Comparison of ENCODE assay signal across 18 cellular contexts in the genomic region with DNA sequence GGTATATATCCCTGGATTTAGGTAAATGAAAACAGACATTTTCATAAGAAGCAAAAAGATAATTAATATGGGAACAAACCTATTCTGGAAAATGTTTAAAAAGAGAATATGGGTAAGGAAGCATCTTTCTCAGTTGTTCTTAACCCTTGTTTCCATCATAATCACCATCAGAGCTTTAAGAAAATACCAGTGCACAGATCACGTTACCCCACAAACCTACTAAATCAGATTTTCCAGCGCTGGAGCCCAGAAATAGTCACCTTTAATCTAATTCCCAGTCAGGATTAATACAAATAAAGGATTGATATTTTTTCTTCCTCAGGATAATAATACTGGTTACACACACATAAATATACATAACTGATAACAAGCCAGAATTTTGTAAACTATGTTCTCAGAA. TPM values are rescaled to one million over a fixed set of nuclear protein-coding genes. Genes with fewer than 3 reads are reported as not detected.
DNase-seq lines count a peak whose midpoint lies in the region; ATAC-seq, FAIRE-seq and TF ChIP-seq lines count a peak whose summit lies in the region.
"Had no signal": no experiment of that assay in that cellular context is flagged by ENCODE, and none has a peak within 500 bp of the region (broad histone marks: within the 10 kb centered on the region; RNA-seq: fewer than 3 reads in every experiment).

No MANE protein-coding gene starts in this region.

- no TSS peak for BruUV-seq in K562 (replicated peaks; lab: Mats Ljungman, UMichigan)

- DNase-seq in activated CD4-positive, alpha-beta T cell treated with anti-CD3 and anti-CD28 coated beads, Interleukin-2, amount 10 ng/mL, durations not matched to agents 7 days and 5 days = no peak
- no peak for DNase-seq in activated CD4-positive, alpha-beta T cell treated with anti-CD3 and anti-CD28 coated beads, Interleukin-2, amount 50 U/mL, for 1 hour
- DNase-seq in K562 (ENCODE audit: extremely low read depth in 1 of 4, low spot score in 3 of 4) (no peak), smooth muscle cell (lab: John Stamatoyannopoulos, UW; ENCODE audit: unreplicated experiment) (no peak), MG63 (no peak), iPS-NIHi7 (ENCODE audit: extremely low spot score) (no peak), urothelium cell line (ENCODE audit: low spot score) (no peak)
- DNase-seq: activated CD4-positive, alpha-beta T cell treated with anti-CD3 and anti-CD28 coated beads, Interleukin-2, amount 50 U/mL, for 4 hours; anterior cingulate cortex; DMS153; effector CD8-positive, alpha-beta T cell; gastrocnemius medialis; IMR-90; islet precursor cell; NCI-H1694 treated with DMSO at 0.1 percent for 48 hours; NCI-H748 treated with DMSO at 0.1 percent for 48 hours had no signal

- TF ChIP-seq EP300 in K562 (IDR thresholded peaks at IDR 0.05; ENCODE audit: low read length) = no peak

- H4K20me1 ChIP-seq in OCI-LY1 (ENCODE audit: insufficient read depth, low read length) (no peaks in the 10 kb centered on the region), K562 (replicated peaks; ENCODE audit: control insufficient read depth, insufficient read depth, low read length) (no peaks in the 10 kb centered on the region), smooth muscle cell (ENCODE audit: low read depth) (no peaks in the 10 kb centered on the region)

- ATAC-seq in K562 = no peak
- ATAC-seq: A549, gastrocnemius medialis had no signal

- TF ChIP-seq RAD21 in K562 (CRISPR knock-in tag; conservative IDR thresholded peaks at IDR 0.05 in 1 of 2, IDR thresholded peaks at IDR 0.05 in 1 of 2) = no peak

- no peaks in the 10 kb centered on the region for H3K27me3 Mint-ChIP-seq in activated CD4-positive, alpha-beta T cell treated with anti-CD3 and anti-CD28 coated beads, Interleukin-2, amount 10 ng/mL, durations not matched to agents 7 days and 5 days

- FAIRE-seq in K562 (lab: Jason Lieb, UNC) = no peak
- FAIRE-seq in urothelium cell line (lab: Jason Lieb, UNC) = no peak
- FAIRE-seq: A549 had no signal

- H2AFZ ChIP-seq in OCI-LY1 (ENCODE audit: low read length) (no peak overlapping the region), K562 (ENCODE audit: low read depth, low read length) (no peak overlapping the region), smooth muscle cell (ENCODE audit: low read depth) (peak overlapping the region; percentile 62)

- TF ChIP-seq CTCF in OCI-LY1 (IDR thresholded peaks at IDR 0.05; ENCODE audit: low read length) = no peak
- TF ChIP-seq CTCF in K562 (IDR thresholded peaks at IDR 0.05 in 2 of 3, conservative IDR thresholded peaks at IDR 0.05 in 1 of 3; ENCODE audit: insufficient read depth in 2 of 3, low read depth in 1 of 3, low read length in 3 of 3) = no peak
- TF ChIP-seq CTCF in smooth muscle cell (IDR thresholded peaks at IDR 0.05; ENCODE audit: borderline replicate concordance, insufficient read depth, poor library complexity, severe bottlenecking) = no peak

- H3K4me1 Mint-ChIP-seq in activated CD4-positive, alpha-beta T cell treated with anti-CD3 and anti-CD28 coated beads, Interleukin-2, amount 10 ng/mL, durations not matched to agents 7 days and 5 days = peaks cover 85% of the 10 kb centered on the region

- H3K27ac ChIP-seq in OCI-LY1 (ENCODE audit: low read depth, low read length, poor library complexity, severe bottlenecking) = peak overlapping the region; percentile 100
- peak overlapping the region; percentile 91; the same call in 1 of the 3 replicates for H3K27ac ChIP-seq in K562 (ENCODE audit: extremely low read depth, low read depth, low read length)
- H3K27ac ChIP-seq in smooth muscle cell (ENCODE audit: low read depth) = peak overlapping the region; percentile 93
- H3K27ac ChIP-seq: A549, gastrocnemius medialis had no signal

- H3F3A ChIP-seq in OCI-LY1 (ENCODE audit: insufficient read depth, low read length) (peaks cover 10% of the 10 kb centered on the region; the same call in 1 of the 2 replicates), smooth muscle cell (ENCODE audit: low read depth) (peaks cover 23% of the 10 kb centered on the region)

- POLR2A ChIA-PET in activated CD4-positive, alpha-beta T cell treated with anti-CD3 and anti-CD28 coated beads, Interleukin-2, amount 10 ng/mL, durations not matched to agents 7 days and 5 days (lab: Charles Lee) = interaction anchor here (1.9 kb wide), 1 partner anchor 44 kb away, joined by 9 read pairs; a partner anchor contains a TSS
- POLR2A ChIA-PET in K562 (lab: Yijun Ruan, JAX) = interaction anchor here (0.8 to 2.0 kb wide), 2 partner anchors 16 to 187 kb away, joined by 3 to 5 read pairs; no protein-coding TSS in a partner anchor

- H3K4me1 ChIP-seq in OCI-LY1 (ENCODE audit: insufficient read depth, low read length, severe bottlenecking) (peaks cover 99% of the 10 kb centered on the region), K562 (replicated peaks in 1 of 2; ENCODE audit: control insufficient read depth in 2 of 2, insufficient read depth in 2 of 2, low read length in 2 of 2) (peaks cover 4 to 5% of the 10 kb centered on the region in 2 experiments; a peak in 4 of 5 replicates), smooth muscle cell (ENCODE audit: low read depth) (peaks cover 19% of the 10 kb centered on the region)
- H3K4me1 ChIP-seq: A549, gastrocnemius medialis had no signal

- H3K4me3 Mint-ChIP-seq in activated CD4-positive, alpha-beta T cell treated with anti-CD3 and anti-CD28 coated beads, Interleukin-2, amount 10 ng/mL, durations not matched to agents 7 days and 5 days = peak overlapping the region; percentile 73

- H3K36me3 ChIP-seq in OCI-LY1 (ENCODE audit: insufficient read depth, low read length) (peaks cover 28% of the 10 kb centered on the region; the same call in 1 of the 2 replicates), K562 (ENCODE audit: control insufficient read depth, insufficient read depth, low read length) (no peaks in the 10 kb centered on the region), smooth muscle cell (ENCODE audit: low read depth) (no peaks in the 10 kb centered on the region), MG63 (no peaks in the 10 kb centered on the region)
- H3K36me3 ChIP-seq: gastrocnemius medialis had no signal

- peak overlapping the region; percentile 95 for H3K27ac Mint-ChIP-seq in activated CD4-positive, alpha-beta T cell treated with anti-CD3 and anti-CD28 coated beads, Interleukin-2, amount 10 ng/mL, durations not matched to agents 7 days and 5 days

- CTCF ChIA-PET in activated CD4-positive, alpha-beta T cell treated with anti-CD3 and anti-CD28 coated beads, Interleukin-2, amount 10 ng/mL, durations not matched to agents 7 days and 5 days (lab: Charles Lee) = interaction anchor here (0.8 to 5.0 kb wide), 2 partner anchors 14 to 45 kb away, joined by 3 to 49 read pairs; a partner anchor contains a TSS
- CTCF ChIA-PET in K562 (lab: Yijun Ruan, JAX; ENCODE audit: low intra/inter-chr PET ratio) = interaction anchor here (0.8 kb wide), 1 partner anchor 611 kb away, joined by 3 read pairs; no protein-coding TSS in a partner anchor

- no peaks in the 10 kb centered on the region for H3K9me1 ChIP-seq in K562 (ENCODE audit: control insufficient read depth, insufficient read depth, low read length)

- peak overlapping the region; percentile 70 for H3K4me2 ChIP-seq in OCI-LY1 (ENCODE audit: low read length)
- no peak overlapping the region for H3K4me2 ChIP-seq in K562 (ENCODE audit: insufficient read depth, low read length)
- H3K4me2 ChIP-seq in smooth muscle cell = peak overlapping the region; percentile 79
- H3K4me2 ChIP-seq: A549 had no signal

- TF ChIP-seq POLR2A in K562 (conservative IDR thresholded peaks at IDR 0.05) = no peak

- in situ Hi-C loops in K562 (cut with MboI) = no loop called here

- H3K27me3 ChIP-seq in OCI-LY1 (ENCODE audit: insufficient read depth, low read length) = no peaks in the 10 kb centered on the region
- no peaks in the 10 kb centered on the region for H3K27me3 ChIP-seq in K562 (ENCODE audit: control insufficient read depth in 2 of 2, insufficient read depth in 2 of 2, low read length in 2 of 2)
- H3K27me3 ChIP-seq in smooth muscle cell (ENCODE audit: low read depth) = no peaks in the 10 kb centered on the region
- no peaks in the 10 kb centered on the region for H3K27me3 ChIP-seq in MG63
- H3K27me3 ChIP-seq: gastrocnemius medialis had no signal

- WGBS in K562 (ENCODE audit: insufficient coverage, low coverage, missing lambda C conversion rate) = 36% methylated on average over 2 of the region's 2 CpGs
- 86% methylated on average over 2 of the region's 2 CpGs for whole genome bisulfite sequencing in smooth muscle cell (ENCODE audit: low lambda C conversion rate)

- H3K36me3 Mint-ChIP-seq in activated CD4-positive, alpha-beta T cell treated with anti-CD3 and anti-CD28 coated beads, Interleukin-2, amount 10 ng/mL, durations not matched to agents 7 days and 5 days (ENCODE audit: low read depth) = peaks cover 55% of the 10 kb centered on the region

- no peaks in the 10 kb centered on the region for H3K9me3 ChIP-seq in OCI-LY1 (ENCODE audit: low read length)
- H3K9me3 ChIP-seq in K562 (replicated peaks; ENCODE audit: control insufficient read depth, insufficient read depth, low read depth, low read length) = no peaks in the 10 kb centered on the region; the same call in 1 of the 2 replicates
- no peaks in the 10 kb centered on the region for H3K9me3 ChIP-seq in smooth muscle cell (replicated peaks; ENCODE audit: low read depth)
- no peaks in the 10 kb centered on the region for H3K9me3 ChIP-seq in MG63
- H3K9me3 ChIP-seq: A549, gastrocnemius medialis had no signal

- H3K79me2 ChIP-seq in OCI-LY1 (ENCODE audit: insufficient read depth, low read length) (peaks cover 62% of the 10 kb centered on the region), K562 (ENCODE audit: control insufficient read depth, insufficient read depth, low read length) (peaks cover 37% of the 10 kb centered on the region), smooth muscle cell (ENCODE audit: low read depth) (no peaks in the 10 kb centered on the region)

- H3K4me3 ChIP-seq in OCI-LY1 (ENCODE audit: low read depth, low read length, poor library complexity, severe bottlenecking) = peak overlapping the region; percentile 48
- no peak overlapping the region for H3K4me3 ChIP-seq in K562
- H3K4me3 ChIP-seq in smooth muscle cell = no peak overlapping the region
- no peak overlapping the region for H3K4me3 ChIP-seq in MG63
- H3K4me3 ChIP-seq: A549, gastrocnemius medialis had no signal

- H3K9me2 ChIP-seq in OCI-LY1 (ENCODE audit: low read depth, low read length) = no peaks in the 10 kb centered on the region

- H3K9me3 Mint-ChIP-seq in activated CD4-positive, alpha-beta T cell treated with anti-CD3 and anti-CD28 coated beads, Interleukin-2, amount 10 ng/mL, durations not matched to agents 7 days and 5 days = no peaks in the 10 kb centered on the region

- H3K9ac ChIP-seq in OCI-LY1 (ENCODE audit: low read length) = peak overlapping the region; percentile 78
- no peak overlapping the region for H3K9ac ChIP-seq in K562 (ENCODE audit: insufficient read depth in 1 of 2, low read depth in 2 of 2, low read length in 2 of 2)
- no peak overlapping the region for H3K9ac ChIP-seq in smooth muscle cell (ENCODE audit: low read depth)

- intact Hi-C loops in K562 (cut with micrococcal nuclease) = loop anchor here (2.0 kb wide), 2 partner anchors 85 to 159 kb away; no protein-coding TSS in a partner anchor

RNA-seq across cellular contexts. Expression of a gene that starts 44.6 kb away (rescaled TPM):
- total RNA-seq in activated CD4-positive, alpha-beta T cell treated with anti-CD3 and anti-CD28 coated beads, Interleukin-2, amount 10 ng/mL, durations not matched to agents 7 days and 5 days = 100 to 1,000 TPM; 700 to 862 TPM
- 30.9 and 123 TPM in 2 replicates for total RNA-seq in K562 (2011; cell fraction: chromatin; rRNA removed; ENCODE audit: low replicate concordance)
- 20.2 and 42.1 TPM in 2 replicates for total RNA-seq in K562 (2011; cell fraction: nucleolus; rRNA removed)
- 71.2 and 74.3 TPM in 2 replicates for total RNA-seq in K562 (2011; cell fraction: nucleoplasm; rRNA removed)
- total RNA-seq in K562 (2014; rRNA removed) = 44.4 and 55.8 TPM in 2 replicates
- 107 and 112 TPM in 2 replicates for total RNA-seq in K562 (2014; rRNA removed; fragmentation: Illumina TruSeq; extraction: Trizol)
- total RNA-seq in K562 (2015; rRNA removed; fragmentation: Illumina TruSeq; extraction: Trizol) = 95.3 and 105 TPM in 2 replicates
- 62.9 and 67.6 TPM in 2 replicates for total RNA-seq in K562 (2021)
- polyA plus RNA-seq in K562 (2011; rRNA removed) = 7.1 and 21.8 TPM in 2 replicates
- polyA plus RNA-seq in K562 (2011; cell fraction: cytosol; rRNA removed) = 3.1 and 12.6 TPM in 2 replicates
- polyA plus RNA-seq in K562 (2011; cell fraction: nucleus; rRNA removed) = 4.3 and 14.6 TPM in 2 replicates
- 41.4 and 61.2 TPM in 2 replicates for polyA plus RNA-seq in K562 (2012)
- polyA plus RNA-seq in K562 (2014; fragmentation: Illumina TruSeq; extraction: Trizol) = 73.5 and 86.1 TPM in 2 replicates
- 10 to 100 TPM; 38.8 to 65.1 TPM for polyA plus RNA-seq in K562 (2014; fragmentation: Nextera tagmentation; extraction: Ambion mirVana)
- polyA plus RNA-seq in K562 (2014; rRNA removed) = 49.1 and 51.1 TPM in 2 replicates
- polyA minus RNA-seq in K562 (2011; rRNA and poly(A)+ RNA removed) = 12.3 and 47.6 TPM in 2 replicates
- 5.2 and 12.3 TPM in 2 replicates for polyA minus RNA-seq in K562 (2011; cell fraction: cytosol; rRNA and poly(A)+ RNA removed)
- 7.1 and 45.3 TPM in 2 replicates for polyA minus RNA-seq in K562 (2011; cell fraction: nucleus; rRNA and poly(A)+ RNA removed)
- 0.04 TPM in 1 of 2 replicates, not detected in the other for total RNA-seq in smooth muscle cell
- 0.37 TPM in 1 of 2 replicates, not detected in the other for polyA plus RNA-seq in smooth muscle cell
- total RNA-seq in MG63 (2014; rRNA removed; shearing (Covaris generic); ENCODE audit: low replicate concordance) = 7.0 and 12.1 TPM in 2 replicates
- total RNA-seq: IMR-90 had no signal
- polyA plus RNA-seq: A549, IMR-90 had no signal

Comparison
In these comparisons a context has a peak if more than half of its experiments do, and no peak if none do; other contexts are left out.
1. RNA of a gene that starts 44.6 kb away (total RNA-seq): 700 to 862 TPM in activated CD4-positive, alpha-beta T cell treated with anti-CD3 and anti-CD28 coated beads, Interleukin-2, amount 10 ng/mL, durations not matched to agents 7 days and 5 days; 20.2 to 123 TPM in K562, 7.0 to 12.1 TPM in MG63 and 0.04 TPM in smooth muscle cell; every median in the first group is over 4 times any median in the second.
2. Peak in every context shown above with its lines, with median percentiles within 50 percentile points of each other: H3K27ac ChIP-seq.